ENCODE assay signal across 8 cellular contexts in the genomic region with DNA sequence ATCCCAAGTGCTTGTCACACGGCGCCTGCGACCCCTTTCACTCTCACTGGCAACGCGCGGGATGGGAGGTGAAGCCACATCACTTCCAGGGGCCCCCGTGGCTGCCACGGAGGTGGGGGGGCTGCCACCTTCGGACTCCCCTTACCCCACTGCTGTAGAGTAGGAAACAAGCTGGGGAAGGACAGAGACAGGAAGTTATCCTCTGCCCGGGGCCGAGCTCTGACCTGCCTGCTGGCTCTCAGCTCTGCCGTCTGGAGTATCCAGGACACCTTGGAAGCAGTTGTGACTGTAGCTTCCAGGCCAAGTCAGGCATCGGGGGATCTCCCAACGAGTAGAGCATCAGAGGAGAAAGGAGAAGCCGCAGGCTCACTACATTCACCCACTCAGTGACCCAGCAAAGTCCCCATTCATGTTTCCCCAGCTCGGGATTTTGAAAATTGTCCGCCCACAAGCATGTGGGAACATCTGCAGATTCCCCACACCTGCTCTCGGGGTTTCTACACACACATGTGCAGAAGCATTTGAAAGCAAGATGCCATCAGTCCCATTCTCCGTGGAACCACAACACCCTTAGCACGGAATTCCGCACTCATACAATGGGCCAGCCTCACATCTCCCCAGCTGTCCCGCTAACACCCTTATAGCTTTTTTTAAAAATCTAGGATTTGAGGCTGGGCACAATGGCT. TPM values are rescaled to one million over a fixed set of nuclear protein-coding genes. Genes with fewer than 3 reads are reported as not detected.
DNase-seq lines count a peak whose midpoint lies in the region; ATAC-seq, FAIRE-seq and TF ChIP-seq lines count a peak whose summit lies in the region.

No MANE protein-coding gene starts in this region.

- DNase-seq in heart right ventricle, result no peak
- no peak for DNase-seq in Right ventricle myocardium inferior (ENCODE audit: missing footprints)
- no peak for DNase-seq in GM12878 (ENCODE audit: low read depth, low spot score)
- DNase-seq in mesothelial cell of epicardium (ENCODE audit: low spot score in 2 of 2, unreplicated experiment in 2 of 2), result no peak
- DNase-seq in activated CD8-positive, alpha-beta memory T cell treated with anti-CD3 and anti-CD28 coated beads, Interleukin-2, amount 10 ng/mL, durations not matched to agents 7 days and 5 days, result no peak
- DNase-seq in activated CD4-positive, CD25-positive, alpha-beta regulatory T cell (lab: John Stamatoyannopoulos, UW), result no peak

- no peaks in the 10 kb centered on the region for H4K20me1 ChIP-seq in GM12878 (ENCODE audit: control insufficient read depth, insufficient read depth)

- peaks cover 5% of the 10 kb centered on the region for H3K4me1 Mint-ChIP-seq in mesothelial cell of epicardium
- peaks cover 28% of the 10 kb centered on the region for H3K4me1 Mint-ChIP-seq in activated CD8-positive, alpha-beta memory T cell treated with anti-CD3 and anti-CD28 coated beads, Interleukin-2, amount 10 ng/mL, durations not matched to agents 7 days and 5 days

- H2AFZ ChIP-seq in GM12878 (ENCODE audit: control insufficient read depth, low read depth, low read length), result no peak overlapping the region

- TF ChIP-seq EP300 in GM12878 (IDR thresholded peaks at IDR 0.05; ENCODE audit: borderline replicate concordance in 1 of 2, control insufficient read depth in 1 of 2, low read depth in 2 of 2, low read length in 2 of 2), result no peak

- H3K9ac ChIP-seq in GM12878 (ENCODE audit: control insufficient read depth, insufficient read depth, low read length), result no peak overlapping the region

- H3K4me3 ChIP-seq in heart right ventricle (peak overlapping the region; percentile 32 to 57 (median 50)), GM12878 (no peak overlapping the region)

- no peak for TF ChIP-seq RAD21 in GM12878 (IDR thresholded peaks at IDR 0.05; ENCODE audit: insufficient read depth, low read depth, low read length)

- H3K4me1 ChIP-seq in heart right ventricle (peaks cover 0 to 7% (median 0%) of the 10 kb centered on the region in 9 donors), GM12878 (ENCODE audit: control insufficient read depth, insufficient read depth, low read length) (no peaks in the 10 kb centered on the region)

- no peak for FAIRE-seq in GM12878 (lab: Jason Lieb, UNC)

- peak overlapping the region; percentile 50 for H3K27ac Mint-ChIP-seq in mesothelial cell of epicardium
- H3K27ac Mint-ChIP-seq in activated CD8-positive, alpha-beta memory T cell treated with anti-CD3 and anti-CD28 coated beads, Interleukin-2, amount 10 ng/mL, durations not matched to agents 7 days and 5 days, result no peak overlapping the region

- H3K4me2 ChIP-seq in GM12878 (ENCODE audit: control insufficient read depth, insufficient read depth), result peak overlapping the region; percentile 9; the same call in 1 of the 2 replicates

- no TSS peak for BruUV-seq in GM12878 (replicated peaks; lab: Mats Ljungman, UMichigan)

- peaks cover 0 to 80% (median 0%) of the 10 kb centered on the region in 7 donors for H3K27me3 ChIP-seq in heart right ventricle
- no peaks in the 10 kb centered on the region; a peak in 1 of 4 replicates for H3K27me3 ChIP-seq in GM12878 (replicated peaks in 1 of 2; ENCODE audit: control insufficient read depth in 2 of 2, insufficient read depth in 2 of 2, low read length in 1 of 2)

- no peak for TF ChIP-seq CTCF in heart right ventricle (IDR thresholded peaks at IDR 0.05)
- TF ChIP-seq CTCF in GM12878 (IDR thresholded peaks at IDR 0.05 in 2 of 3, conservative IDR thresholded peaks at IDR 0.05 in 1 of 3; ENCODE audit: control insufficient read depth in 2 of 3, extremely low read depth in 1 of 3, insufficient read depth in 1 of 3, low read depth in 3 of 3, low read length in 3 of 3), result no peak
- no peak for TF ChIP-seq CTCF in mesothelial cell of epicardium (IDR thresholded peaks at IDR 0.05; ENCODE audit: unreplicated experiment)

- in situ Hi-C loops in GM12878 (cut with MboI), result loop anchor here (25.0 kb wide), 1 partner anchor 632 kb away; a partner anchor contains a TSS

- peak in 2 of 8 donors; percentile 19 to 31 for ATAC-seq in heart right ventricle
- ATAC-seq in Right ventricle myocardium inferior, result no peak
- no peak for ATAC-seq in GM12878
- ATAC-seq in activated CD8-positive, alpha-beta memory T cell treated with anti-CD3 and anti-CD28 coated beads, Interleukin-2, amount 10 ng/mL, durations not matched to agents 7 days and 5 days, result no peak
- no peak for ATAC-seq in GM18909 (IDR thresholded peaks at IDR 0.05; ENCODE audit: poor library complexity, unreplicated experiment)
- ATAC-seq in GM18873 (IDR thresholded peaks at IDR 0.05; ENCODE audit: low FRiP score, unreplicated experiment), result no peak

- TF ChIP-seq POLR2A in GM12878 (IDR thresholded peaks at IDR 0.05; ENCODE audit: low read depth, low read length), result no peak

- no peaks in the 10 kb centered on the region for H3K79me2 ChIP-seq in GM12878 (ENCODE audit: control insufficient read depth, insufficient read depth, low read length)

- WGBS in heart right ventricle, 2 donors, result 32 to 45% methylated on average over 13 to 22 of the region's 22 CpGs
- 65% methylated on average over 22 of the region's 22 CpGs for WGBS in GM12878 (ENCODE audit: insufficient coverage, insufficient replicate concordance, low lambda C conversion rate, missing lambda C conversion rate)

- H3K36me3 Mint-ChIP-seq in mesothelial cell of epicardium, result no peaks in the 10 kb centered on the region
- H3K36me3 Mint-ChIP-seq in activated CD8-positive, alpha-beta memory T cell treated with anti-CD3 and anti-CD28 coated beads, Interleukin-2, amount 10 ng/mL, durations not matched to agents 7 days and 5 days, result no peaks in the 10 kb centered on the region

- SMC1A ChIA-PET in GM12878 (lab: Charles Lee; ENCODE audit: uncharacterized antibody, unreplicated experiment), result no interaction called here

- H3K9me3 Mint-ChIP-seq in mesothelial cell of epicardium, result peaks cover 11% of the 10 kb centered on the region
- no peaks in the 10 kb centered on the region for H3K9me3 Mint-ChIP-seq in activated CD8-positive, alpha-beta memory T cell treated with anti-CD3 and anti-CD28 coated beads, Interleukin-2, amount 10 ng/mL, durations not matched to agents 7 days and 5 days (ENCODE audit: low read depth)

- intact Hi-C loops in heart right ventricle (cut with DNase I) (loop anchor here in 2 of 10 donors (5.0 to 10.0 kb wide), 2 partner anchors 105 to 1393 kb away; a partner anchor contains a TSS), Right ventricle myocardium inferior (cut with DNase I) (no loop called here), GM12878 (cut with micrococcal nuclease; ENCODE audit: unreplicated experiment) (no loop called here)

- CTCF ChIA-PET in GM12878 (lab: Yijun Ruan, JAX), result no interaction called here
- CTCF ChIA-PET in activated CD8-positive, alpha-beta memory T cell treated with anti-CD3 and anti-CD28 coated beads, Interleukin-2, amount 10 ng/mL, durations not matched to agents 7 days and 5 days (lab: Charles Lee), result no interaction called here

- no peaks in the 10 kb centered on the region for H3K9me3 ChIP-seq in heart right ventricle
- H3K9me3 ChIP-seq in GM12878 (replicated peaks; ENCODE audit: control insufficient read depth, insufficient read depth, low read length), result no peaks in the 10 kb centered on the region

- H3K4me3 Mint-ChIP-seq in mesothelial cell of epicardium, result peak overlapping the region; percentile 58
- H3K4me3 Mint-ChIP-seq in activated CD8-positive, alpha-beta memory T cell treated with anti-CD3 and anti-CD28 coated beads, Interleukin-2, amount 10 ng/mL, durations not matched to agents 7 days and 5 days, result no peak overlapping the region

- H3K27me3 Mint-ChIP-seq in mesothelial cell of epicardium (ENCODE audit: low read depth), result peaks cover 5% of the 10 kb centered on the region
- peaks cover 18% of the 10 kb centered on the region for H3K27me3 Mint-ChIP-seq in activated CD8-positive, alpha-beta memory T cell treated with anti-CD3 and anti-CD28 coated beads, Interleukin-2, amount 10 ng/mL, durations not matched to agents 7 days and 5 days

- POLR2A ChIA-PET in GM12878 (lab: Charles Lee), result no interaction called here

- no peaks in the 10 kb centered on the region for H3K36me3 ChIP-seq in heart right ventricle
- no peaks in the 10 kb centered on the region for H3K36me3 ChIP-seq in GM12878 (ENCODE audit: control insufficient read depth in 2 of 2, insufficient read depth in 2 of 2, low read length in 1 of 2)

- RAD21 ChIA-PET in GM12878 (lab: Charles Lee; ENCODE audit: unreplicated experiment), result no interaction called here

- peak overlapping the region in 5 of 10 donors; percentile 6 to 53 (median 34) for H3K27ac ChIP-seq in heart right ventricle
- H3K27ac ChIP-seq in GM12878 (ENCODE audit: control insufficient read depth, insufficient read depth), result no peak overlapping the region

RNA-seq across cellular contexts. Expression of a gene that starts 10.8 kb away (rescaled TPM):
- total RNA-seq in heart right ventricle (1 to 10 TPM; 1.2 to 3.0 (median 2.0) TPM), Right ventricle myocardium inferior (2.8 TPM), GM12878 (2014; rRNA removed) (not detected in 2 replicates), GM12878 (2014; rRNA removed; fragmentation: Illumina TruSeq; extraction: Trizol) (not detected in 2 replicates), GM12878 (2021) (0.15 TPM in 1 of 2 replicates, not detected in the other), mesothelial cell of epicardium (6.8 to 8.8 TPM (median 7.6 TPM) in 3 replicates)
- polyA plus RNA-seq in heart right ventricle (1 to 10 TPM; 2.4 to 4.5 TPM), GM12878 (2011; rRNA removed) (not detected in 2 replicates), GM12878 (2014; fragmentation: Illumina TruSeq; extraction: Trizol) (0.01 TPM in 1 of 2 replicates, not detected in the other), GM12878 (2014; fragmentation: Nextera tagmentation; extraction: Ambion mirVana) (not detected), GM12878 (2014; rRNA removed) (0.05 TPM in 1 of 2 replicates, not detected in the other), GM12878 (2016; fragmentation: Nextera tagmentation; extraction: Ambion mirVana) (under 1 TPM in 1 of 2 experiments, not detected in 1; 0.04 TPM)
- total RNA-seq in GM12878 (2013; cell fraction: nucleolus; rRNA removed), result not detected in 2 replicates
- not detected for polyA plus RNA-seq in GM12878 (2011; ENCODE audit: low read depth)
- 0.01 and 0.12 TPM in 2 replicates for polyA plus RNA-seq in GM12878 (2011; cell fraction: cytosol; rRNA removed)
- polyA plus RNA-seq in GM12878 (2011; cell fraction: nucleus; rRNA removed), result 0.16 TPM in 2 replicates
- polyA plus RNA-seq in GM12878 (2012), result 0.03 TPM in 1 of 2 replicates, not detected in the other
- not detected in 2 replicates for polyA minus RNA-seq in GM12878 (2011; rRNA and poly(A)+ RNA removed)
- not detected in 2 replicates for polyA minus RNA-seq in GM12878 (2011; cell fraction: cytosol; rRNA and poly(A)+ RNA removed)
- not detected in 2 replicates for polyA minus RNA-seq in GM12878 (2011; cell fraction: nucleus; rRNA and poly(A)+ RNA removed)
- total RNA-seq in activated CD8-positive, alpha-beta memory T cell treated with anti-CD3 and anti-CD28 coated beads, Interleukin-2, amount 10 ng/mL, durations not matched to agents 7 days and 5 days, result under 1 TPM; 0.07 to 0.12 TPM

RNA-seq across cellular contexts. Expression of a gene that starts 25.1 kb away (rescaled TPM):
- 100 to 1,000 TPM in 9 of 10 donors, 10 to 100 TPM in 1; 94.1 to 227 (median 144) TPM for total RNA-seq in heart right ventricle
- polyA plus RNA-seq in heart right ventricle, result 100 to 1,000 TPM; 477 to 551 TPM
- total RNA-seq in Right ventricle myocardium inferior, result 150 TPM
- 49.2 and 60.4 TPM in 2 replicates for total RNA-seq in GM12878 (2013; cell fraction: nucleolus; rRNA removed)
- 252 and 305 TPM in 2 replicates for total RNA-seq in GM12878 (2014; rRNA removed)
- 160 and 189 TPM in 2 replicates for total RNA-seq in GM12878 (2014; rRNA removed; fragmentation: Illumina TruSeq; extraction: Trizol)
- 244 and 247 TPM in 2 replicates for total RNA-seq in GM12878 (2021)
- 149 TPM for polyA plus RNA-seq in GM12878 (2011; ENCODE audit: low read depth)
- 94.1 and 176 TPM in 2 replicates for polyA plus RNA-seq in GM12878 (2011; rRNA removed)
- polyA plus RNA-seq in GM12878 (2011; cell fraction: cytosol; rRNA removed), result 311 and 433 TPM in 2 replicates
- 180 and 197 TPM in 2 replicates for polyA plus RNA-seq in GM12878 (2011; cell fraction: nucleus; rRNA removed)
- 354 and 408 TPM in 2 replicates for polyA plus RNA-seq in GM12878 (2012)
- 61.3 and 151 TPM in 2 replicates for polyA plus RNA-seq in GM12878 (2014; fragmentation: Illumina TruSeq; extraction: Trizol)
- polyA plus RNA-seq in GM12878 (2014; fragmentation: Nextera tagmentation; extraction: Ambion mirVana), result 100 to 1,000 TPM; 351 to 521 TPM
- polyA plus RNA-seq in GM12878 (2014; rRNA removed), result 312 and 326 TPM in 2 replicates
- 100 to 1,000 TPM; 315 to 317 TPM for polyA plus RNA-seq in GM12878 (2016; fragmentation: Nextera tagmentation; extraction: Ambion mirVana)
- 114 and 212 TPM in 2 replicates for polyA minus RNA-seq in GM12878 (2011; rRNA and poly(A)+ RNA removed)
- 116 and 131 TPM in 2 replicates for polyA minus RNA-seq in GM12878 (2011; cell fraction: cytosol; rRNA and poly(A)+ RNA removed)
- 37.2 and 55.6 TPM in 2 replicates for polyA minus RNA-seq in GM12878 (2011; cell fraction: nucleus; rRNA and poly(A)+ RNA removed)
- 213 to 228 TPM (median 214 TPM) in 3 replicates for total RNA-seq in mesothelial cell of epicardium
- total RNA-seq in activated CD8-positive, alpha-beta memory T cell treated with anti-CD3 and anti-CD28 coated beads, Interleukin-2, amount 10 ng/mL, durations not matched to agents 7 days and 5 days, result 100 to 1,000 TPM; 190 to 191 TPM

RNA-seq across cellular contexts. Expression of a gene that starts 25.4 kb away (rescaled TPM):
- total RNA-seq in heart right ventricle (10 to 100 TPM; 58.7 to 86.9 (median 74.5) TPM), Right ventricle myocardium inferior (78.7 TPM), GM12878 (2014; rRNA removed) (69.3 and 78.5 TPM in 2 replicates), GM12878 (2014; rRNA removed; fragmentation: Illumina TruSeq; extraction: Trizol) (38.6 and 41.5 TPM in 2 replicates), GM12878 (2021) (61.3 and 69.0 TPM in 2 replicates), mesothelial cell of epicardium (49.6 to 55.0 TPM (median 53.5 TPM) in 3 replicates)
- polyA plus RNA-seq in heart right ventricle (10 to 100 TPM; 73.4 to 97.2 TPM), GM12878 (2011; rRNA removed) (22.6 and 49.1 TPM in 2 replicates), GM12878 (2014; fragmentation: Illumina TruSeq; extraction: Trizol) (32.7 and 64.2 TPM in 2 replicates), GM12878 (2014; fragmentation: Nextera tagmentation; extraction: Ambion mirVana) (10 to 100 TPM; 26.3 to 34.4 TPM), GM12878 (2014; rRNA removed) (77.9 and 81.4 TPM in 2 replicates), GM12878 (2016; fragmentation: Nextera tagmentation; extraction: Ambion mirVana) (100 to 1,000 TPM in 1 of 2 experiments, 10 to 100 TPM in 1; 96.5 to 102 TPM)
- total RNA-seq in GM12878 (2013; cell fraction: nucleolus; rRNA removed), result 32.7 and 39.1 TPM in 2 replicates
- 33.4 TPM for polyA plus RNA-seq in GM12878 (2011; ENCODE audit: low read depth)
- 78.3 and 106 TPM in 2 replicates for polyA plus RNA-seq in GM12878 (2011; cell fraction: cytosol; rRNA removed)
- polyA plus RNA-seq in GM12878 (2011; cell fraction: nucleus; rRNA removed), result 169 and 193 TPM in 2 replicates
- 71.2 and 75.4 TPM in 2 replicates for polyA plus RNA-seq in GM12878 (2012)
- 94.4 and 103 TPM in 2 replicates for polyA minus RNA-seq in GM12878 (2011; rRNA and poly(A)+ RNA removed)
- 29.4 and 29.5 TPM in 2 replicates for polyA minus RNA-seq in GM12878 (2011; cell fraction: cytosol; rRNA and poly(A)+ RNA removed)
- polyA minus RNA-seq in GM12878 (2011; cell fraction: nucleus; rRNA and poly(A)+ RNA removed), result 29.4 and 50.1 TPM in 2 replicates
- 10 to 100 TPM; 69.4 to 72.0 TPM for total RNA-seq in activated CD8-positive, alpha-beta memory T cell treated with anti-CD3 and anti-CD28 coated beads, Interleukin-2, amount 10 ng/mL, durations not matched to agents 7 days and 5 days

RNA-seq across cellular contexts. Expression of a gene that starts 38.7 kb away (rescaled TPM):
- total RNA-seq in heart right ventricle (10 to 100 TPM; 20.3 to 52.7 (median 44.8) TPM), Right ventricle myocardium inferior (43.3 TPM), GM12878 (2014; rRNA removed) (not detected in 2 replicates), GM12878 (2014; rRNA removed; fragmentation: Illumina TruSeq; extraction: Trizol) (not detected in 2 replicates), GM12878 (2021) (not detected in 2 replicates), mesothelial cell of epicardium (0.14 to 0.16 TPM in 2 of 3 replicates, not detected in the other)
- polyA plus RNA-seq in heart right ventricle (10 to 100 TPM in 1 of 2 donors, 1 to 10 TPM in 1; 9.9 to 52.2 TPM), GM12878 (2011; rRNA removed) (not detected in 2 replicates), GM12878 (2014; fragmentation: Illumina TruSeq; extraction: Trizol) (not detected in 2 replicates), GM12878 (2014; fragmentation: Nextera tagmentation; extraction: Ambion mirVana) (under 1 TPM in 1 of 2 experiments, not detected in 1; 0.05 TPM), GM12878 (2014; rRNA removed) (not detected in 2 replicates), GM12878 (2016; fragmentation: Nextera tagmentation; extraction: Ambion mirVana) (under 1 TPM in 1 of 2 experiments, not detected in 1; 0.19 TPM)
- not detected in 2 replicates for total RNA-seq in GM12878 (2013; cell fraction: nucleolus; rRNA removed)
- polyA plus RNA-seq in GM12878 (2011; ENCODE audit: low read depth), result 0.13 TPM
- not detected in 2 replicates for polyA plus RNA-seq in GM12878 (2011; cell fraction: cytosol; rRNA removed)
- 0.07 and 0.21 TPM in 2 replicates for polyA plus RNA-seq in GM12878 (2011; cell fraction: nucleus; rRNA removed)
- polyA plus RNA-seq in GM12878 (2012), result 0.14 and 0.22 TPM in 2 replicates
- not detected in 2 replicates for polyA minus RNA-seq in GM12878 (2011; rRNA and poly(A)+ RNA removed)
- polyA minus RNA-seq in GM12878 (2011; cell fraction: cytosol; rRNA and poly(A)+ RNA removed), result not detected in 2 replicates
- not detected in 2 replicates for polyA minus RNA-seq in GM12878 (2011; cell fraction: nucleus; rRNA and poly(A)+ RNA removed)
- total RNA-seq in activated CD8-positive, alpha-beta memory T cell treated with anti-CD3 and anti-CD28 coated beads, Interleukin-2, amount 10 ng/mL, durations not matched to agents 7 days and 5 days, result not detected

RNA-seq across cellular contexts. Expression of a gene that starts 55.5 kb away (rescaled TPM):
- total RNA-seq in heart right ventricle, result 1 to 10 TPM; 2.1 to 5.8 (median 4.3) TPM
- 1 to 10 TPM; 1.1 to 8.1 TPM for polyA plus RNA-seq in heart right ventricle
- 2.3 TPM for total RNA-seq in Right ventricle myocardium inferior
- 0.31 TPM in 1 of 2 replicates, not detected in the other for total RNA-seq in GM12878 (2013; cell fraction: nucleolus; rRNA removed)
- not detected in 2 replicates for total RNA-seq in GM12878 (2014; rRNA removed)
- total RNA-seq in GM12878 (2014; rRNA removed; fragmentation: Illumina TruSeq; extraction: Trizol), result not detected in 2 replicates
- 0.21 and 0.53 TPM in 2 replicates for total RNA-seq in GM12878 (2021)
- 0.31 TPM for polyA plus RNA-seq in GM12878 (2011; ENCODE audit: low read depth)
- polyA plus RNA-seq in GM12878 (2011; rRNA removed), result 0.14 and 0.20 TPM in 2 replicates
- 0.09 and 0.38 TPM in 2 replicates for polyA plus RNA-seq in GM12878 (2011; cell fraction: cytosol; rRNA removed)
- 3.5 and 3.7 TPM in 2 replicates for polyA plus RNA-seq in GM12878 (2011; cell fraction: nucleus; rRNA removed)
- polyA plus RNA-seq in GM12878 (2012), result 0.19 and 0.79 TPM in 2 replicates
- polyA plus RNA-seq in GM12878 (2014; fragmentation: Illumina TruSeq; extraction: Trizol), result 0.18 TPM in 1 of 2 replicates, not detected in the other
- polyA plus RNA-seq in GM12878 (2014; fragmentation: Nextera tagmentation; extraction: Ambion mirVana), result not detected
- 0.62 and 0.68 TPM in 2 replicates for polyA plus RNA-seq in GM12878 (2014; rRNA removed)
- polyA plus RNA-seq in GM12878 (2016; fragmentation: Nextera tagmentation; extraction: Ambion mirVana), result under 1 TPM; 0.06 to 0.43 TPM
- polyA minus RNA-seq in GM12878 (2011; rRNA and poly(A)+ RNA removed), result 0.82 TPM in 1 of 2 replicates, not detected in the other
- 0.94 TPM in 1 of 2 replicates, not detected in the other for polyA minus RNA-seq in GM12878 (2011; cell fraction: cytosol; rRNA and poly(A)+ RNA removed)
- 0.36 and 0.48 TPM in 2 replicates for polyA minus RNA-seq in GM12878 (2011; cell fraction: nucleus; rRNA and poly(A)+ RNA removed)
- total RNA-seq in mesothelial cell of epicardium, result 3.6 to 4.3 TPM (median 4.3 TPM) in 3 replicates
- under 1 TPM; 0.42 to 0.50 TPM for total RNA-seq in activated CD8-positive, alpha-beta memory T cell treated with anti-CD3 and anti-CD28 coated beads, Interleukin-2, amount 10 ng/mL, durations not matched to agents 7 days and 5 days
